8 cellular contexts compared by ENCODE assay signal in genomic region chr20:63741354-63741675, GRCh38. TPM values are rescaled to one million over a fixed set of nuclear protein-coding genes. Genes with fewer than 3 reads are reported as not detected.
DNase-seq lines count a peak whose midpoint lies in the region; ATAC-seq, FAIRE-seq and TF ChIP-seq lines count a peak whose summit lies in the region.

No MANE protein-coding gene starts in this region.

- no peaks in the 10 kb centered on the region for H3K27me3 Mint-ChIP-seq in T-helper 1 cell treated with Interleukin-12 subunit alpha and Interleukin-12 subunit beta and Interleukin-4 antibody, amounts not matched to agents 30 μg/mL and 1 μg/mL, for 36 hours (ENCODE audit: low read depth)

- H3K27ac Mint-ChIP-seq in T-helper 1 cell treated with Interleukin-12 subunit alpha and Interleukin-12 subunit beta and Interleukin-4 antibody, amounts not matched to agents 30 μg/mL and 1 μg/mL, for 36 hours: no peak overlapping the region

- DNase-seq in T-helper 1 cell (no peak), adipocyte (ENCODE audit: low read depth) (no peak), kidney (no peak), suprapubic skin (ENCODE audit: low spot score in 2 of 2) (no peak)
- no peak for DNase-seq in stimulated activated CD4-positive, alpha-beta T cell treated with anti-CD3 and anti-CD28 coated beads, Interleukin-2, amount 100 ng/mL, for 24 hours

- H3K9ac ChIP-seq in adipocyte (ENCODE audit: low read length) (peak overlapping the region; percentile 91), kidney (ENCODE audit: low read length in 2 of 2) (peak overlapping the region; percentile 32 to 40)

- peaks cover 4% of the 10 kb centered on the region for H3K4me1 Mint-ChIP-seq in T-helper 1 cell treated with Interleukin-12 subunit alpha and Interleukin-12 subunit beta and Interleukin-4 antibody, amounts not matched to agents 30 μg/mL and 1 μg/mL, for 36 hours (ENCODE audit: low read depth)

- H3K4me1 ChIP-seq in adipocyte (ENCODE audit: control insufficient read depth, insufficient read depth, low read length): peaks cover 24% of the 10 kb centered on the region
- H3K4me1 ChIP-seq in kidney (ENCODE audit: control insufficient read depth in 1 of 2, insufficient read depth in 1 of 2, low read depth in 1 of 2, low read length in 2 of 2): peaks cover 5 to 16% of the 10 kb centered on the region in 2 donors
- H3K4me1 ChIP-seq in suprapubic skin: peaks cover 51% of the 10 kb centered on the region

- intact Hi-C loops in kidney (cut with DNase I): no loop called here

- H3K27ac ChIP-seq in kidney (ENCODE audit: low read depth in 2 of 2, low read length in 2 of 2) (peak overlapping the region; percentile 89 to 92), suprapubic skin (peak overlapping the region; percentile 89)

- H3K9me3 Mint-ChIP-seq in T-helper 1 cell treated with Interleukin-12 subunit alpha and Interleukin-12 subunit beta and Interleukin-4 antibody, amounts not matched to agents 30 μg/mL and 1 μg/mL, for 36 hours: no peaks in the 10 kb centered on the region

- no peaks in the 10 kb centered on the region for H3K36me3 Mint-ChIP-seq in T-helper 1 cell treated with Interleukin-12 subunit alpha and Interleukin-12 subunit beta and Interleukin-4 antibody, amounts not matched to agents 30 μg/mL and 1 μg/mL, for 36 hours (ENCODE audit: low read depth)

- H3K27me3 ChIP-seq in adipocyte (replicated peaks; ENCODE audit: control insufficient read depth, insufficient read depth, low read length) (no peaks in the 10 kb centered on the region), suprapubic skin (no peaks in the 10 kb centered on the region)

- TF ChIP-seq CTCF in kidney (IDR thresholded peaks at IDR 0.05; ENCODE audit: borderline replicate concordance, extremely low read depth, insufficient read depth) (no peak), suprapubic skin (IDR thresholded peaks at IDR 0.05) (no peak)

- FAIRE-seq in kidney (lab: Jason Lieb, UNC): no peak

- ATAC-seq in GM18858 (IDR thresholded peaks at IDR 0.05; ENCODE audit: unreplicated experiment): no peak
- ATAC-seq in GM21526 (IDR thresholded peaks at IDR 0.05; ENCODE audit: low FRiP score, unreplicated experiment): no peak

- no peaks in the 10 kb centered on the region for H3K9me3 ChIP-seq in adipocyte (ENCODE audit: control insufficient read depth, low read length)
- no peaks in the 10 kb centered on the region for H3K9me3 ChIP-seq in kidney (ENCODE audit: control insufficient read depth in 1 of 2, low read length in 2 of 2)
- H3K9me3 ChIP-seq in suprapubic skin: no peaks in the 10 kb centered on the region

- H3K36me3 ChIP-seq in adipocyte (ENCODE audit: control insufficient read depth, insufficient read depth, low read length, severe bottlenecking) (peaks cover 21% of the 10 kb centered on the region), kidney (ENCODE audit: control insufficient read depth in 1 of 2, insufficient read depth in 2 of 2, low read length in 2 of 2) (peaks cover 2 to 13% of the 10 kb centered on the region in 2 donors), suprapubic skin (peaks cover 21% of the 10 kb centered on the region)

- H3K4me3 ChIP-seq in adipocyte (ENCODE audit: low read length) (peak overlapping the region; percentile 79), kidney (ENCODE audit: low read length in 2 of 2) (peak overlapping the region; percentile 60 to 71), suprapubic skin (peak overlapping the region; percentile 74)

- H3K4me3 Mint-ChIP-seq in T-helper 1 cell treated with Interleukin-12 subunit alpha and Interleukin-12 subunit beta and Interleukin-4 antibody, amounts not matched to agents 30 μg/mL and 1 μg/mL, for 36 hours: peak overlapping the region; percentile 40

- no peak for TF ChIP-seq POLR2A in suprapubic skin (IDR thresholded peaks at IDR 0.05)

- TF ChIP-seq EP300 in suprapubic skin (IDR thresholded peaks at IDR 0.05): no peak

- WGBS in suprapubic skin: 18% methylated on average over 3 of the region's 6 CpGs

RNA-seq across cellular contexts. Expression of gene SLC2A4RG, which starts 1.7 kb away (rescaled TPM):
- total RNA-seq in kidney: 154 TPM
- polyA plus RNA-seq in kidney (ENCODE audit: insufficient read depth, low read depth, low replicate concordance): 171 TPM
- 100 to 1,000 TPM in 3 of 4 donors, 10 to 100 TPM in 1; 96.9 to 118 (median 107) TPM for total RNA-seq in suprapubic skin

RNA-seq across cellular contexts. Expression of gene LIME1, which starts 4.9 kb away (rescaled TPM):
- total RNA-seq in kidney: 12.1 TPM
- 114 TPM for polyA plus RNA-seq in kidney (ENCODE audit: insufficient read depth, low read depth, low replicate concordance)
- 10 to 100 TPM; 12.2 to 36.5 (median 16.9) TPM for total RNA-seq in suprapubic skin

RNA-seq across cellular contexts. Expression of gene ZGPAT, which starts 33.5 kb away (rescaled TPM):
- total RNA-seq in kidney: 30.5 TPM
- polyA plus RNA-seq in kidney (ENCODE audit: insufficient read depth, low read depth, low replicate concordance): 39.6 TPM
- total RNA-seq in suprapubic skin: 10 to 100 TPM; 21.7 to 25.8 (median 23.3) TPM

RNA-seq across cellular contexts. Expression of gene ARFRP1, which starts 33.5 kb away (rescaled TPM):
- total RNA-seq in kidney: 71.2 TPM
- polyA plus RNA-seq in kidney (ENCODE audit: insufficient read depth, low read depth, low replicate concordance): 60.6 TPM
- total RNA-seq in suprapubic skin: 10 to 100 TPM; 22.1 to 31.9 (median 27.6) TPM

RNA-seq across cellular contexts. Expression of gene TNFRSF6B, which starts 44.9 kb away (rescaled TPM):
- 64.5 TPM for total RNA-seq in kidney
- polyA plus RNA-seq in kidney (ENCODE audit: insufficient read depth, low read depth, low replicate concordance): 2.4 TPM
- 10 to 100 TPM in 2 of 4 donors, 1 to 10 TPM in 2; 2.1 to 16.1 (median 11.1) TPM for total RNA-seq in suprapubic skin
